In the genomic region with DNA sequence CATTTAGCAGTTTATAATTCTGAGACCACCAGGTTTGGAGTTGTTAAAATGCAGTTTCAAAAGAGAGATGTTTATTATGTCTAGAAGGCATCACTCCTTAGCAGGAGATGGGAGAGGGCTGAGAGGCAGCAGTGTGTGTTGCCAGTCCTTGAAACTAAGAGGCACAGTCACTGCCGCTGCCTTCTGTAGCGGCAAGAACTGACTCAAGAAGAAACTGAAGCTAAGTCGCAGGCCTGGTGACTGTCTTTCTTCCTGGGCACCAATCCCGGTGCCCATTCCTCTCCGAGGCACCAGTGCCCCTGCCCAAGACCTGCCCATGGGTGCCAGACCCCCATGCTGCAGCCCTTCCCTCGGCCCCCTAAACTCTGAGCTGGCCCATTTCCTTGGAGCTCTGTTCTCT, we compare ENCODE assay signal across 15 cellular contexts. TPM values are rescaled to one million over a fixed set of nuclear protein-coding genes. Genes with fewer than 3 reads are reported as not detected.
A peak's percentile ranks its signal among the peaks of the same experiment; 100 is the strongest.
DNase-seq lines count a peak whose midpoint lies in the region; ATAC-seq, FAIRE-seq and TF ChIP-seq lines count a peak whose summit lies in the region.
"Had no signal": no experiment of that assay in that cellular context is flagged by ENCODE, and none has a peak within 500 bp of the region (broad histone marks: within the 10 kb centered on the region; RNA-seq: fewer than 3 reads in every experiment).

No MANE protein-coding gene starts in this region.

- intact Hi-C loops in activated naive CD4-positive, alpha-beta T cell treated with anti-CD3 and anti-CD28 coated beads for 36 hours (cut with micrococcal nuclease), result no loop called here
- intact Hi-C loops in ovary (cut with DNase I), result no loop called here

- 80 to 83% (median 83%) methylated on average over 6 of the region's 6 CpGs for WGBS in ovary, 3 donors
- WGBS in small intestine, 3 donors, result 83 to 100% (median 88%) methylated on average over 6 of the region's 6 CpGs

- H3K4me1 Mint-ChIP-seq in activated naive CD4-positive, alpha-beta T cell treated with anti-CD3 and anti-CD28 coated beads for 36 hours (ENCODE audit: low read depth), result peaks cover 27% of the 10 kb centered on the region

- FAIRE-seq in GM19239 (lab: Jason Lieb, UNC) (peak; percentile 14), small intestine (lab: Jason Lieb, UNC) (no peak)
- FAIRE-seq: colon had no signal

- TF ChIP-seq CTCF in ovary (IDR thresholded peaks at IDR 0.05) (no peak), right atrium auricular region (IDR thresholded peaks at IDR 0.05) (no peak)

- H3K4me3 ChIP-seq in ovary (no peak overlapping the region), right atrium auricular region (no peak overlapping the region), small intestine (ENCODE audit: low read depth in 1 of 2, low read length in 2 of 2) (no peak overlapping the region)
- H3K4me3 ChIP-seq: esophagus muscularis mucosa had no signal

- H3K36me3 Mint-ChIP-seq in activated naive CD4-positive, alpha-beta T cell treated with anti-CD3 and anti-CD28 coated beads for 36 hours (ENCODE audit: low read depth), result peaks cover 16% of the 10 kb centered on the region

- ATAC-seq in HG03469 (IDR thresholded peaks at IDR 0.05; ENCODE audit: unreplicated experiment) (peak; percentile 65), GM21360 (IDR thresholded peaks at IDR 0.05; ENCODE audit: unreplicated experiment) (no peak)

- peaks cover 6% of the 10 kb centered on the region for H3K4me1 ChIP-seq in ovary (ENCODE audit: insufficient read depth)
- peaks cover 0 to 19% of the 10 kb centered on the region in 2 donors for H3K4me1 ChIP-seq in right atrium auricular region
- H3K4me1 ChIP-seq in small intestine (ENCODE audit: control insufficient read depth in 2 of 2, insufficient read depth in 1 of 2, low read depth in 1 of 2, low read length in 1 of 2), result peaks cover 0 to 3% of the 10 kb centered on the region in 2 donors

- no peak for TF ChIP-seq EP300 in ovary (IDR thresholded peaks at IDR 0.05)

- DNase-seq in activated naive CD4-positive, alpha-beta T cell treated with anti-CD3 and anti-CD28 coated beads for 36 hours, result peak; percentile 50
- DNase-seq in activated naive CD4-positive, alpha-beta T cell (lab: John Stamatoyannopoulos, UW), result no peak
- no peak for DNase-seq in GM19239 (ENCODE audit: insufficient read length, low spot score)
- no peak for DNase-seq in ovary
- DNase-seq in right atrium auricular region (ENCODE audit: low spot score), result no peak
- no peak for DNase-seq in small intestine
- DNase-seq: aorta; kidney glomerular epithelial cell; NCI-H2171 treated with DMSO at 0.1 percent for 48 hours; NK-92 treated with Interleukin-12 subunit alpha and Interleukin-12 subunit beta, amount 100 ng/mL, for 24 hours had no signal

- H3K9me3 ChIP-seq in ovary (no peaks in the 10 kb centered on the region), right atrium auricular region (no peaks in the 10 kb centered on the region), small intestine (ENCODE audit: control insufficient read depth, low read depth) (no peaks in the 10 kb centered on the region)
- H3K9me3 ChIP-seq: esophagus muscularis mucosa had no signal

- CTCF ChIA-PET in activated naive CD4-positive, alpha-beta T cell treated with anti-CD3 and anti-CD28 coated beads for 36 hours (lab: Charles Lee), result interaction anchor here (0.5 to 1.7 kb wide), 4 partner anchors 9 to 93 kb away, joined by 4 to 8 read pairs (median 6); partner anchors contain the start of genes BRCA2, N4BP2L1 and ZAR1L

- no peak overlapping the region for H3K27ac Mint-ChIP-seq in activated naive CD4-positive, alpha-beta T cell treated with anti-CD3 and anti-CD28 coated beads for 36 hours
- H3K27ac Mint-ChIP-seq: mesothelial cell of epicardium had no signal

- H3K9me3 Mint-ChIP-seq in activated naive CD4-positive, alpha-beta T cell treated with anti-CD3 and anti-CD28 coated beads for 36 hours, result no peaks in the 10 kb centered on the region
- H3K9me3 Mint-ChIP-seq: mesothelial cell of epicardium had no signal

- H3K36me3 ChIP-seq in ovary (no peaks in the 10 kb centered on the region), right atrium auricular region (no peaks in the 10 kb centered on the region), small intestine (ENCODE audit: control insufficient read depth in 2 of 2, insufficient read depth in 2 of 2, low read length in 2 of 2) (peaks cover 3 to 7% of the 10 kb centered on the region in 2 donors)

- H3K27me3 Mint-ChIP-seq in activated naive CD4-positive, alpha-beta T cell treated with anti-CD3 and anti-CD28 coated beads for 36 hours (ENCODE audit: low read depth), result no peaks in the 10 kb centered on the region

- H3K4me3 Mint-ChIP-seq in activated naive CD4-positive, alpha-beta T cell treated with anti-CD3 and anti-CD28 coated beads for 36 hours, result no peak overlapping the region
- H3K4me3 Mint-ChIP-seq: mesothelial cell of epicardium had no signal

- TF ChIP-seq POLR2A in ovary (IDR thresholded peaks at IDR 0.05), result no peak

- H3K27me3 ChIP-seq in ovary (no peaks in the 10 kb centered on the region), right atrium auricular region (no peaks in the 10 kb centered on the region), small intestine (ENCODE audit: control insufficient read depth in 2 of 2, insufficient read depth in 2 of 2, low read length in 2 of 2) (no peaks in the 10 kb centered on the region)
- H3K27me3 ChIP-seq: esophagus muscularis mucosa had no signal

- H3K27ac ChIP-seq in ovary (peak overlapping the region; percentile 10 to 77), right atrium auricular region (no peak overlapping the region), small intestine (ENCODE audit: low read depth in 1 of 2, low read length in 1 of 2) (no peak overlapping the region)
- H3K27ac ChIP-seq: esophagus muscularis mucosa had no signal

RNA-seq across cellular contexts. Expression of gene N4BP2L1, which starts 20.1 kb away (rescaled TPM):
- total RNA-seq in activated naive CD4-positive, alpha-beta T cell treated with anti-CD3 and anti-CD28 coated beads for 36 hours, result 10 to 100 TPM; 22.6 TPM
- total RNA-seq in ovary (10 to 100 TPM; 22.1 to 63.4 (median 30.1) TPM), right atrium auricular region (1 to 10 TPM; 3.4 to 5.7 TPM)
- polyA plus RNA-seq in ovary (10 to 100 TPM; 30.6 to 42.5 TPM), small intestine (10 to 100 TPM; 14.4 to 20.6 (median 20.3) TPM)

Comparison
In these comparisons a context has a peak if more than half of its experiments do, and no peak if none do; other contexts are left out.
1. H3K27ac ChIP-seq: peak in ovary (2 of 2); none in right atrium auricular region (0 of 2) and small intestine (0 of 2).